ENCODE assay signal across 19 cellular contexts in the genomic region with DNA sequence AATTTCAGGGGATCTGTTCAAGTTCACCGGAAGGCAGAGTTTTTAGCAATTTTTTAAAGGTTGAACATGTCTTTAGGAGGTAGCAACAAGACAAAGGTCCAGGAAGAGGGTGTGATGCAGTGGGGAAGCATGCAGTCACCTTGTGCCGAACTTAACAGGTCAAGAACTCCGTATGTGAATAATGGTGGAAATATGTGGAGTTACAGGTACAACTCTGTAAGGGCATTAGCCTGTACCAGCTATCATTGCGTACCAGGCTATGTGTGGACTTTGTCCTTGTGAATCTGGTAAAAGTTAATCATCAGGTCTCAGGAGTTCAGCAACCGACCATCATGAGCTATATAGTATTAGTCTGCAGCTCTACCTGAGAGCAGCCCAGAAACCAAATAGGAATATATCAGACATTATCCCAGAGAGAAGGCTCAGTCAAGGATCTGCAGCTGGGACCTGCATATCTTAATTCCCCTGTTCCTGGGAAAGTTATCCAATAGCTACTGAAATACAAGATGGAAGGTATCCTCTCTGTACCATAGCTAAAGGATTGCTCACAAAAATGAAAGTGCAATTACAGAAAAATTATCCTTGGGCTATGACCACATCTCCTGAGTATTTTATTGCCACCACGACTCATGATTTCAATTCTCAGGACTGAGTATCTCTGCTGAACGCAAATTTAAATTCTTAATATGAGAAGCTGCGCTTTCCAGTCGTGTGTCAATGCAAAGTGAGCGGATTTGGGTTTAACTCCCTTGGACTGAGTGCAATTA.
DNase-seq lines count a peak whose midpoint lies in the region; ATAC-seq and TF ChIP-seq lines count a peak whose summit lies in the region.
"Had no signal": no experiment of that assay in that cellular context is flagged by ENCODE, and none has a peak within 500 bp of the region (broad histone marks: within the 10 kb centered on the region; RNA-seq: fewer than 3 reads in every experiment).

No MANE protein-coding gene starts in this region.

- H3K27me3 Mint-ChIP-seq in activated naive CD4-positive, alpha-beta T cell treated with anti-CD3 and anti-CD28 coated beads, Interleukin-2, amount 10 ng/mL, durations not matched to agents 7 days and 5 days, result no peaks in the 10 kb centered on the region
- H3K27me3 Mint-ChIP-seq in CD4-positive, alpha-beta T cell, result no peaks in the 10 kb centered on the region
- H3K27me3 Mint-ChIP-seq: CD4-positive, alpha-beta memory T cell; progenitor cell of endocrine pancreas; stimulated activated naive B cell treated with anti-CD40 and anti-IgM and Interleukin-4, amounts not matched to agents 10 μg/mL and 1 μg/mL and 100 μg/mL, for 72 hours had no signal

- H3K4me3 Mint-ChIP-seq in activated naive CD4-positive, alpha-beta T cell treated with anti-CD3 and anti-CD28 coated beads, Interleukin-2, amount 10 ng/mL, durations not matched to agents 7 days and 5 days, result no peak overlapping the region
- H3K4me3 Mint-ChIP-seq in CD4-positive, alpha-beta T cell, result no peak overlapping the region
- H3K4me3 Mint-ChIP-seq: CD4-positive, alpha-beta memory T cell; natural killer cell treated with Interleukin-12 subunit alpha and Interleukin-12 subunit beta and Interleukin-15 and Interleukin-18, amount 100 ng/mL, for 72 hours; stimulated activated naive B cell treated with anti-CD40 and anti-IgM and Interleukin-4, amounts not matched to agents 10 μg/mL and 1 μg/mL and 100 μg/mL, for 72 hours; T-helper 2 cell treated with Interferon-gamma antibody and Interleukin-4, amounts not matched to agents 5 μg/mL and 100 μg/mL, for 36 hours had no signal

- H3K9me3 ChIP-seq in CD4-positive, alpha-beta T cell (ENCODE audit: control insufficient read depth, low read length), result no peaks in the 10 kb centered on the region

- intact Hi-C loops in CD4-positive, alpha-beta T cell (cut with DNase I, micrococcal nuclease), result no loop called here

- H3K9me3 Mint-ChIP-seq in activated naive CD4-positive, alpha-beta T cell treated with anti-CD3 and anti-CD28 coated beads, Interleukin-2, amount 10 ng/mL, durations not matched to agents 7 days and 5 days, result peaks cover 15% of the 10 kb centered on the region
- H3K9me3 Mint-ChIP-seq in CD4-positive, alpha-beta T cell, result peaks cover 4% of the 10 kb centered on the region

- no peaks in the 10 kb centered on the region for H3K4me1 Mint-ChIP-seq in activated naive CD4-positive, alpha-beta T cell treated with anti-CD3 and anti-CD28 coated beads, Interleukin-2, amount 10 ng/mL, durations not matched to agents 7 days and 5 days
- H3K4me1 Mint-ChIP-seq in CD4-positive, alpha-beta T cell (ENCODE audit: low read depth), result no peaks in the 10 kb centered on the region
- H3K4me1 Mint-ChIP-seq: CD4-positive, alpha-beta memory T cell; stimulated activated naive B cell treated with anti-CD40 and anti-IgM and Interleukin-4, amounts not matched to agents 10 μg/mL and 1 μg/mL and 100 μg/mL, for 72 hours had no signal

- peak; percentile 9 for DNase-seq in ACHN
- DNase-seq in HPDE6-E6E7 (ENCODE audit: extremely low spot score), result peak; percentile 67
- DNase-seq in astrocyte of the cerebellum (ENCODE audit: low read depth), result peak; percentile 24
- DNase-seq in iris pigment epithelial cell (ENCODE audit: low read depth), result peak; percentile 60
- DNase-seq in SKM-1 (lab: John Stamatoyannopoulos, UW; ENCODE audit: unreplicated experiment), result no peak
- DNase-seq in NCI-H748 treated with DMSO at 0.1 percent for 48 hours (lab: John Stamatoyannopoulos, UW), result no peak
- DNase-seq in activated naive CD4-positive, alpha-beta T cell treated with anti-CD3 and anti-CD28 coated beads, Interleukin-2, amount 10 ng/mL, durations not matched to agents 7 days and 5 days, result no peak
- no peak for DNase-seq in CD4-positive, alpha-beta T cell
- DNase-seq: activated CD4-positive, CD25-positive, alpha-beta regulatory T cell treated with anti-CD3 and anti-CD28 coated beads, Interleukin-2, amount 50 U/mL, for 72 hours; CD4-positive, alpha-beta memory T cell; NCI-H1417 treated with DMSO at 0.1 percent for 48 hours; NCI-H345; Right ventricle myocardium superior; stimulated activated CD4-positive, alpha-beta T cell treated with anti-CD3 and anti-CD28 coated beads, Interleukin-12 subunit alpha, Interleukin-12 subunit beta, amount 100 ng/mL, for 4 hours; stimulated activated naive B cell treated with anti-CD40 and anti-IgM and Interleukin-4, amounts not matched to agents 10 μg/mL and 1 μg/mL and 100 μg/mL, for 72 hours had no signal

- no peaks in the 10 kb centered on the region for H3K36me3 Mint-ChIP-seq in activated naive CD4-positive, alpha-beta T cell treated with anti-CD3 and anti-CD28 coated beads, Interleukin-2, amount 10 ng/mL, durations not matched to agents 7 days and 5 days
- no peaks in the 10 kb centered on the region for H3K36me3 Mint-ChIP-seq in CD4-positive, alpha-beta T cell (ENCODE audit: low read depth)
- H3K36me3 Mint-ChIP-seq: CD4-positive, alpha-beta memory T cell; stimulated activated naive B cell treated with anti-CD40 and anti-IgM and Interleukin-4, amounts not matched to agents 10 μg/mL and 1 μg/mL and 100 μg/mL, for 72 hours had no signal

- CTCF ChIA-PET in activated naive CD4-positive, alpha-beta T cell treated with anti-CD3 and anti-CD28 coated beads, Interleukin-2, amount 10 ng/mL, durations not matched to agents 7 days and 5 days (lab: Charles Lee), result no interaction called here
- CTCF ChIA-PET in CD4-positive, alpha-beta T cell (lab: Charles Lee), result no interaction called here

- H3K27ac Mint-ChIP-seq in activated naive CD4-positive, alpha-beta T cell treated with anti-CD3 and anti-CD28 coated beads, Interleukin-2, amount 10 ng/mL, durations not matched to agents 7 days and 5 days, result no peak overlapping the region
- no peak overlapping the region for H3K27ac Mint-ChIP-seq in CD4-positive, alpha-beta T cell
- H3K27ac Mint-ChIP-seq: CD4-positive, alpha-beta memory T cell; natural killer cell treated with Interleukin-12 subunit alpha and Interleukin-12 subunit beta and Interleukin-15 and Interleukin-18, amount 100 ng/mL, for 72 hours; progenitor cell of endocrine pancreas; stimulated activated naive B cell treated with anti-CD40 and anti-IgM and Interleukin-4, amounts not matched to agents 10 μg/mL and 1 μg/mL and 100 μg/mL, for 72 hours; T-helper 2 cell treated with Interferon-gamma antibody and Interleukin-4, amounts not matched to agents 5 μg/mL and 100 μg/mL, for 36 hours had no signal

- H3K4me3 ChIP-seq in astrocyte of the cerebellum (ENCODE audit: low read depth, low read length), result no peak overlapping the region
- H3K4me3 ChIP-seq: cardiac muscle cell had no signal

- ATAC-seq in CD4-positive, alpha-beta T cell (ENCODE audit: poor library complexity), result no peak
- ATAC-seq: natural killer cell treated with Interleukin-12 subunit alpha and Interleukin-12 subunit beta and Interleukin-15 and Interleukin-18, amount 100 ng/mL, for 72 hours; stimulated activated naive B cell treated with anti-CD40 and anti-IgM and Interleukin-4, amounts not matched to agents 10 μg/mL and 1 μg/mL and 100 μg/mL, for 72 hours had no signal

- POLR2A ChIA-PET in CD4-positive, alpha-beta T cell (lab: Charles Lee), result no interaction called here

- no peak for TF ChIP-seq CTCF in astrocyte of the cerebellum (IDR thresholded peaks at IDR 0.05; ENCODE audit: low read depth, low read length, missing control alignments)
- no peak for TF ChIP-seq CTCF in CD4-positive, alpha-beta T cell (IDR thresholded peaks at IDR 0.05)

- H3K27me3 ChIP-seq in CD4-positive, alpha-beta T cell (ENCODE audit: control insufficient read depth, insufficient read depth, low read length), result no peaks in the 10 kb centered on the region
- H3K27me3 ChIP-seq: cardiac muscle cell had no signal

- no peak overlapping the region for H3K27ac ChIP-seq in CD4-positive, alpha-beta T cell (ENCODE audit: low read depth, low read length)
- H3K27ac ChIP-seq: cardiac muscle cell had no signal

- in situ Hi-C loops in ACHN (cut with HindIII; ENCODE audit: low pct_ligation_motif_present, low pct_unique_long_range_greater_than_20kb, low sequenced_read_pairs) (no loop called here), astrocyte of the cerebellum (cut with HindIII; ENCODE audit: low sequenced_read_pairs) (no loop called here)

Comparison
In these comparisons a context has a peak if more than half of its experiments do, and no peak if none do; other contexts are left out.
1. DNase-seq: peak in ACHN (single experiment), HPDE6-E6E7 (single experiment), astrocyte of the cerebellum (single experiment) and iris pigment epithelial cell (single experiment); none in SKM-1 (single experiment), NCI-H748 treated with DMSO at 0.1 percent for 48 hours (single experiment), activated naive CD4-positive, alpha-beta T cell treated with anti-CD3 and anti-CD28 coated beads, Interleukin-2, amount 10 ng/mL, durations not matched to agents 7 days and 5 days (single experiment) and CD4-positive, alpha-beta T cell (0 of 10).